ENCODE assay signal across 18 cellular contexts in the genomic region with DNA sequence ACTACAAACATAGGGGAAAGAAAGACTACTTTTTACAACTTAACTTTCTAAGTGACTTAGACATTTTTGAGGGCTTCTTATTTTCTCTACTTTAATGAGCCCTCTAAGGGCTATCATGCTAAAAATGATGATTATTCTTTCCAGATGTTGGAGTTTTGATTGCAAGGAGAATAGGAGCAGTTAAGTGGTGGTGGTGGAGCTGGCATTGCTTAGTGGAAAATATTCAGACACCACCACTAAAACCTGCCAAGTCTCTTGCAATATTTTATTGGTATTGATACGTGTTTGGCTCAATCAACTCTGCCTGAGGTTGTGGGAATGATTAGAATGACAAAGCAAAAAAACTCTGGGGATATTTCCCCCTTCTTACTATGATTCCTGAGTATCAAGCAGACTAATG.
"Had no signal": no experiment of that assay in that cellular context is flagged by ENCODE, and none has a peak within 500 bp of the region (broad histone marks: within the 10 kb centered on the region; RNA-seq: fewer than 3 reads in every experiment).

No MANE protein-coding gene starts in this region.

- H3K9me3 ChIP-seq: vagina had no signal

- H3K27me3 ChIP-seq: body of pancreas, gastroesophageal sphincter, heart left ventricle, vagina had no signal

- DNase-seq: activated CD4-positive, CD25-positive, alpha-beta regulatory T cell treated with anti-CD3 and anti-CD28 coated beads, Interleukin-2, amount 50 U/mL, for 72 hours; activated CD8-positive, alpha-beta memory T cell treated with anti-CD3 and anti-CD28 coated beads for 24 hours; activated CD8-positive, alpha-beta memory T cell treated with anti-CD3 and anti-CD28 coated beads, Interleukin-2, amount 50 U/mL, for 48 hours; activated effector memory CD4-positive, alpha-beta T cell treated with Interleukin-2 at 50 U/mL for 16 hours; activated naive CD4-positive, alpha-beta T cell treated with anti-CD3 and anti-CD28 coated beads, Interleukin-2, amount 50 U/mL, for 16 hours; activated T-cell treated with anti-CD3 and anti-CD28 coated beads, Interleukin-2, amount 50 U/mL, for 48 hours; amniotic stem cell; body of pancreas; heart left ventricle; left ventricle myocardium inferior; retina; stimulated activated CD4-positive, alpha-beta T cell treated with anti-CD3 and anti-CD28 coated beads, Interleukin-1b, Interleukin-23, amount 100 ng/mL, for 48 hours; stimulated activated naive CD8-positive, alpha-beta T cell treated with anti-CD3 and anti-CD28 coated beads, Interleukin-15, Interleukin-2, amounts not matched to agents 100 U/mL and 50 U/mL, for 24 hours; T-helper 2 cell; trophoblast cell had no signal

- H3K4me3 ChIP-seq: body of pancreas, gastroesophageal sphincter, heart left ventricle, left ventricle myocardium inferior, vagina had no signal

- ATAC-seq: body of pancreas; stimulated activated naive CD8-positive, alpha-beta T cell treated with anti-CD3 and anti-CD28 coated beads, Interleukin-15, Interleukin-2, amounts not matched to agents 100 U/mL and 50 U/mL, for 24 hours had no signal

- H3K36me3 ChIP-seq: gastroesophageal sphincter, heart left ventricle, left ventricle myocardium inferior, vagina had no signal

- H3K4me1 ChIP-seq: body of pancreas, gastroesophageal sphincter, heart left ventricle, left ventricle myocardium inferior, vagina had no signal

- H3K27ac ChIP-seq: body of pancreas, gastroesophageal sphincter, left ventricle myocardium inferior, vagina, VCaP had no signal
